In the genomic region with DNA sequence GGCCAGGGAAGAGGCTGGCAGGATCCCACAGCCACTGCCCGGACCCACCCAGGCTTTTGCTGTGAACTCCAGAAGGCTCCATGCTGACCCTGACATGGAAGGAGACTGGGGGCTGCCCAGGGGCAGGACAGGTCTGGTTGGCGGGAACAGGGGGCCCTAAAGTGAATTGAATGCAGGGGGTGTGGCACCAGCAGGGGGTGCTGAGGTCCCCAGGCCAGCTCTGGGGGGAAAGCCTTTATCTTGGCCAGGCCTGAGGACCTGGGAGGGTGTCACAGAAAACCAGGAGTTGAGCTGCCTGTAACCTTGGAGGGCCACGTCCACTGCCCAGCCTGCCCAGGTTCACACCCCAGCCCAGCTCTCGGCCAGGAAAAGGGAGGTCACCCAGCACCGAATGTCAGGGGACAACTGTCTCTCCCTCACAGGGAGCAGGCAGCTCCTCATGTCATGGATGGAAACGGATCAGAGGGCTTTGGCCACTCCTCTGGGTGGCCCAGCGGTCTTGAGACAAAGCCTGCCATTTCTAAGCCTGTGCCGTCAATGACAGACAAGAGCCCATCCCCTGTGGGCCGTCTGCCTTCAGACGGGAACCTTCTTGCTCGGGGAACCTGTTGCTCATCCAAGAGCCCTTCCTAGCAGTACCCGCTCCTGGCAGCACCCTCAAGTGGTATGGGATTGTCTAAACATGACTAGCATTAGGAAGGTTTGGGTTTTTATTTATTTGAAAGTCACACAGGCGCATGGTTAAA, we compare ENCODE assay signal across 19 cellular contexts. TPM values are rescaled to one million over a fixed set of nuclear protein-coding genes. Genes with fewer than 3 reads are reported as not detected.
DNase-seq lines count a peak whose midpoint lies in the region; ATAC-seq, FAIRE-seq and TF ChIP-seq lines count a peak whose summit lies in the region.
"Had no signal": no experiment of that assay in that cellular context is flagged by ENCODE, and none has a peak within 500 bp of the region (broad histone marks: within the 10 kb centered on the region; RNA-seq: fewer than 3 reads in every experiment).

No MANE protein-coding gene starts in this region.

- no peak overlapping the region for H3K27ac ChIP-seq in HepG2 (ENCODE audit: extremely low read length, insufficient read depth, low read length)
- no peak overlapping the region for H3K27ac ChIP-seq in right lobe of liver
- no peak overlapping the region for H3K27ac ChIP-seq in brain microvascular endothelial cell
- no peak overlapping the region for H3K27ac ChIP-seq in upper lobe of right lung
- no peak overlapping the region for H3K27ac ChIP-seq in pancreas
- H3K27ac ChIP-seq: C4-2B, HL-60 had no signal

- TF ChIP-seq POLR2A in HepG2 (IDR thresholded peaks at IDR 0.05; ENCODE audit: insufficient read depth in 1 of 2, low read depth in 2 of 2, low read length in 2 of 2): no peak
- TF ChIP-seq POLR2A in right lobe of liver (IDR thresholded peaks at IDR 0.05): no peak
- TF ChIP-seq POLR2A in NB4 (IDR thresholded peaks at IDR 0.05; ENCODE audit: extremely low read depth, insufficient read length): no peak

- H3K4me3 ChIP-seq in HepG2 (replicated peaks in 1 of 3; ENCODE audit: insufficient read depth in 1 of 3, low read depth in 2 of 3, low read length in 3 of 3) (no peak overlapping the region), right lobe of liver (no peak overlapping the region), NB4 (ENCODE audit: low read depth, low read length) (no peak overlapping the region), brain microvascular endothelial cell (ENCODE audit: low read depth, low read length) (no peak overlapping the region), upper lobe of right lung (no peak overlapping the region), pancreas (no peak overlapping the region)
- H3K4me3 ChIP-seq: K562 had no signal

- intact Hi-C loops in HepG2 (cut with micrococcal nuclease; ENCODE audit: unreplicated experiment) (loop anchor here (5.0 kb wide), 1 partner anchor 37 kb away; no protein-coding TSS in a partner anchor), right lobe of liver (cut with DNase I) (no loop called here), upper lobe of right lung (cut with DNase I) (no loop called here), pancreas (cut with DNase I) (no loop called here)

- peaks cover 0 to 10% of the 10 kb centered on the region in 2 experiments; a peak in 3 of 5 replicates for H3K36me3 ChIP-seq in HepG2 (replicated peaks in 1 of 2; ENCODE audit: control insufficient read depth in 1 of 2, insufficient read depth in 2 of 2, low read length in 2 of 2)
- peaks cover 0 to 3% (median 0%) of the 10 kb centered on the region in 4 donors for H3K36me3 ChIP-seq in right lobe of liver
- peaks cover 4% of the 10 kb centered on the region for H3K36me3 ChIP-seq in brain microvascular endothelial cell (replicated peaks)
- H3K36me3 ChIP-seq in upper lobe of right lung: peaks cover 9% of the 10 kb centered on the region
- H3K36me3 ChIP-seq in pancreas: peaks cover 0 to 2% (median under 1%) of the 10 kb centered on the region in 3 donors

- H3K79me2 ChIP-seq in HepG2 (ENCODE audit: insufficient read depth, low read length): peaks cover 17% of the 10 kb centered on the region

- peak; percentile 28 for TF ChIP-seq CTCF in HepG2 (CRISPR knock-in tag; IDR thresholded peaks at IDR 0.05)
- no peak for TF ChIP-seq CTCF in right lobe of liver (IDR thresholded peaks at IDR 0.05)
- TF ChIP-seq CTCF in NB4 (IDR thresholded peaks at IDR 0.05; ENCODE audit: low read depth, low read length): peak; percentile 25
- TF ChIP-seq CTCF in brain microvascular endothelial cell (IDR thresholded peaks at IDR 0.05; ENCODE audit: low read depth, low read length, missing control alignments): peak; percentile 11
- TF ChIP-seq CTCF in upper lobe of right lung (IDR thresholded peaks at IDR 0.05): no peak
- TF ChIP-seq CTCF in pancreas (IDR thresholded peaks at IDR 0.05): no peak

- in situ Hi-C loops in HepG2 (cut with HindIII; ENCODE audit: extremely low pct_ligation_motif_present, low pct_unique_long_range_greater_than_20kb): no loop called here
- in situ Hi-C loops in brain microvascular endothelial cell (cut with HindIII; ENCODE audit: low pct_ligation_motif_present, low sequenced_read_pairs): no loop called here

- H3K4me2 ChIP-seq in HepG2 (ENCODE audit: low read depth, low read length): no peak overlapping the region

- no peak overlapping the region for H2AFZ ChIP-seq in HepG2 (ENCODE audit: low read length)

- TF ChIP-seq EP300 in HepG2 (IDR thresholded peaks at IDR 0.05; ENCODE audit: low read depth in 2 of 2, low read length in 2 of 2): no peak
- TF ChIP-seq EP300 in HepG2 (CRISPR knock-in tag; IDR thresholded peaks at IDR 0.05; ENCODE audit: borderline replicate concordance): no peak

- no TSS peak for BruUV-seq in HepG2 (replicated peaks; lab: Mats Ljungman, UMichigan)

- H3K9ac ChIP-seq in HepG2 (ENCODE audit: insufficient read depth, low read depth, low read length): no peak overlapping the region

- CTCF ChIA-PET in HepG2 (lab: Yijun Ruan, JAX; ENCODE audit: low intra/inter-chr PET ratio, low total read pairs): no interaction called here

- FAIRE-seq in HepG2 (lab: Jason Lieb, UNC): no peak
- FAIRE-seq in pancreas (lab: Jason Lieb, UNC): no peak
- FAIRE-seq: K562 had no signal

- H4K20me1 ChIP-seq in HepG2 (ENCODE audit: insufficient read depth, low read length): peaks cover 15% of the 10 kb centered on the region

- DNase-seq in HepG2 (ENCODE audit: low spot score): no peak
- no peak for DNase-seq in right lobe of liver
- no peak for DNase-seq in NB4 (ENCODE audit: low read depth)
- DNase-seq in brain microvascular endothelial cell: no peak
- peak; percentile 59 for DNase-seq in upper lobe of right lung
- DNase-seq in DMS114 treated with DMSO at 0.1 percent for 48 hours (lab: John Stamatoyannopoulos, UW; ENCODE audit: unreplicated experiment): no peak
- no peak for DNase-seq in A172 (ENCODE audit: low spot score)
- DNase-seq in pancreas: no peak
- DNase-seq: DMS153, H7, NCI-H1436 treated with DMSO at 0.1 percent for 48 hours, NCI-H2081, NCI-H510A treated with DMSO at 0.1 percent for 48 hours, NCI-H82 had no signal

- H3K27me3 ChIP-seq in HepG2 (ENCODE audit: control insufficient read depth in 1 of 2, insufficient read depth in 2 of 2, low read length in 2 of 2) (peaks cover 28 to 56% of the 10 kb centered on the region in 2 experiments; a peak in 4 of 5 replicates), right lobe of liver (no peaks in the 10 kb centered on the region), brain microvascular endothelial cell (replicated peaks) (peaks cover 3% of the 10 kb centered on the region), upper lobe of right lung (peaks cover 4% of the 10 kb centered on the region), pancreas (no peaks in the 10 kb centered on the region)

- H3K9me3 ChIP-seq in HepG2 (ENCODE audit: low read length) (no peaks in the 10 kb centered on the region), right lobe of liver (no peaks in the 10 kb centered on the region), upper lobe of right lung (no peaks in the 10 kb centered on the region), pancreas (no peaks in the 10 kb centered on the region)

- WGBS in HepG2 (ENCODE audit: low lambda C conversion rate): 36% methylated on average over 10 of the region's 13 CpGs
- WGBS in right lobe of liver (ENCODE audit: insufficient coverage, low coverage, low lambda C conversion rate, missing lambda C conversion rate): 60% methylated on average over 1 of the region's 13 CpGs
- WGBS in pancreas, 2 donors: 64 to 67% methylated on average over 13 of the region's 13 CpGs

- TF ChIP-seq RAD21 in HepG2 (CRISPR knock-in tag; IDR thresholded peaks at IDR 0.05): no peak

- POLR2A ChIA-PET in HepG2 (lab: Yijun Ruan, JAX): interaction anchor here (1.2 kb wide), 1 partner anchor 54 kb away, joined by 3 read pairs; a partner anchor contains a TSS

- H3K4me1 ChIP-seq in HepG2 (ENCODE audit: insufficient read depth, low read length) (peaks cover 34% of the 10 kb centered on the region), right lobe of liver (peaks cover 0 to 14% (median 6%) of the 10 kb centered on the region in 4 donors), upper lobe of right lung (peaks cover 19% of the 10 kb centered on the region), pancreas (peaks cover 3 to 14% (median 9%) of the 10 kb centered on the region in 3 donors)

- ATAC-seq in HepG2 (no peak), right lobe of liver (no peak), upper lobe of right lung (no peak), pancreas (no peak)
- ATAC-seq: K562 had no signal

RNA-seq across cellular contexts. Expression of a gene that starts 2.9 kb away (rescaled TPM):
- 37.7 and 39.8 TPM in 2 replicates for total RNA-seq in HepG2 (2016; rRNA removed; fragmentation: Illumina TruSeq; extraction: Trizol)
- total RNA-seq in HepG2 (2016; cell fraction: cytosol; rRNA removed; fragmentation: Illumina TruSeq; extraction: Trizol; ENCODE audit: low read depth): 15.1 and 15.2 TPM in 2 replicates
- 35.8 and 37.7 TPM in 2 replicates for total RNA-seq in HepG2 (2016; cell fraction: insoluble cytoplasmic fraction; rRNA removed; fragmentation: Illumina TruSeq; extraction: Trizol)
- 41.8 and 42.4 TPM in 2 replicates for total RNA-seq in HepG2 (2016; cell fraction: membrane; rRNA removed; fragmentation: Illumina TruSeq; extraction: Trizol)
- total RNA-seq in HepG2 (2016; cell fraction: nucleus; rRNA removed; fragmentation: Illumina TruSeq; extraction: Trizol): 28.2 and 31.2 TPM in 2 replicates
- 34.5 and 36.4 TPM in 2 replicates for polyA plus RNA-seq in HepG2 (2011; rRNA removed)
- 27.2 and 28.5 TPM in 2 replicates for polyA plus RNA-seq in HepG2 (2011; cell fraction: cytosol; rRNA removed)
- polyA plus RNA-seq in HepG2 (2011; cell fraction: nucleus; rRNA removed): 36.7 and 41.9 TPM in 2 replicates
- 36.8 and 38.5 TPM in 2 replicates for polyA plus RNA-seq in HepG2 (2012)
- polyA plus RNA-seq in HepG2 (2016; cell fraction: cytosol; fragmentation: Illumina TruSeq; extraction: Trizol; ENCODE audit: low read depth): 9.5 and 11.3 TPM in 2 replicates
- 51.6 and 60.0 TPM in 2 replicates for polyA plus RNA-seq in HepG2 (2016; cell fraction: insoluble cytoplasmic fraction; fragmentation: Illumina TruSeq; extraction: Trizol; ENCODE audit: low read depth)
- 29.6 and 31.9 TPM in 2 replicates for polyA plus RNA-seq in HepG2 (2016; cell fraction: membrane; fragmentation: Illumina TruSeq; extraction: Trizol; ENCODE audit: low read depth)
- polyA plus RNA-seq in HepG2 (2016; cell fraction: nucleus; fragmentation: Illumina TruSeq; extraction: Trizol; ENCODE audit: insufficient read depth, low read depth): 75.9 and 78.1 TPM in 2 replicates
- 40.3 and 47.9 TPM in 2 replicates for polyA minus RNA-seq in HepG2 (2011; rRNA and poly(A)+ RNA removed; ENCODE audit: low replicate concordance)
- polyA minus RNA-seq in HepG2 (2011; cell fraction: cytosol; rRNA and poly(A)+ RNA removed): 30.1 and 32.4 TPM in 2 replicates
- polyA minus RNA-seq in HepG2 (2011; cell fraction: nucleus; rRNA and poly(A)+ RNA removed): 17.8 and 21.1 TPM in 2 replicates
- total RNA-seq in right lobe of liver: 10 to 100 TPM; 16.4 to 23.6 (median 21.1) TPM
- total RNA-seq in upper lobe of right lung: 36.9 TPM
- total RNA-seq in A172 (2014; rRNA removed; shearing (Covaris generic)): 21.7 and 27.0 TPM in 2 replicates
- 10 to 100 TPM; 11.1 to 22.1 (median 15.2) TPM for total RNA-seq in pancreas
- polyA plus RNA-seq in pancreas: 10 to 100 TPM; 15.4 to 24.0 TPM

RNA-seq across cellular contexts. Expression of a gene that starts 16.8 kb away (rescaled TPM):
- total RNA-seq in HepG2 (2016; rRNA removed; fragmentation: Illumina TruSeq; extraction: Trizol) (0.20 and 0.27 TPM in 2 replicates), right lobe of liver (not detected), upper lobe of right lung (15.5 TPM), pancreas (not detected)
- not detected in 2 replicates for total RNA-seq in HepG2 (2016; cell fraction: cytosol; rRNA removed; fragmentation: Illumina TruSeq; extraction: Trizol; ENCODE audit: low read depth)
- 0.33 and 0.45 TPM in 2 replicates for total RNA-seq in HepG2 (2016; cell fraction: insoluble cytoplasmic fraction; rRNA removed; fragmentation: Illumina TruSeq; extraction: Trizol)
- 0.12 and 0.17 TPM in 2 replicates for total RNA-seq in HepG2 (2016; cell fraction: membrane; rRNA removed; fragmentation: Illumina TruSeq; extraction: Trizol)
- total RNA-seq in HepG2 (2016; cell fraction: nucleus; rRNA removed; fragmentation: Illumina TruSeq; extraction: Trizol): 0.28 and 0.53 TPM in 2 replicates
- polyA plus RNA-seq in HepG2 (2011; rRNA removed) (5.1 and 8.6 TPM in 2 replicates), pancreas (under 1 TPM in 1 of 2 donors, not detected in 1; 0.09 TPM)
- 4.3 and 7.9 TPM in 2 replicates for polyA plus RNA-seq in HepG2 (2011; cell fraction: cytosol; rRNA removed)
- polyA plus RNA-seq in HepG2 (2011; cell fraction: nucleus; rRNA removed): 81.1 and 86.7 TPM in 2 replicates
- 2.6 and 6.6 TPM in 2 replicates for polyA plus RNA-seq in HepG2 (2012)
- polyA plus RNA-seq in HepG2 (2016; cell fraction: cytosol; fragmentation: Illumina TruSeq; extraction: Trizol; ENCODE audit: low read depth): 0.14 TPM in 1 of 2 replicates, not detected in the other
- 0.37 TPM in 1 of 2 replicates, not detected in the other for polyA plus RNA-seq in HepG2 (2016; cell fraction: insoluble cytoplasmic fraction; fragmentation: Illumina TruSeq; extraction: Trizol; ENCODE audit: low read depth)
- polyA plus RNA-seq in HepG2 (2016; cell fraction: membrane; fragmentation: Illumina TruSeq; extraction: Trizol; ENCODE audit: low read depth): 0.29 TPM in 1 of 2 replicates, not detected in the other
- 0.62 and 0.85 TPM in 2 replicates for polyA plus RNA-seq in HepG2 (2016; cell fraction: nucleus; fragmentation: Illumina TruSeq; extraction: Trizol; ENCODE audit: insufficient read depth, low read depth)
- 0.37 and 4.3 TPM in 2 replicates for polyA minus RNA-seq in HepG2 (2011; rRNA and poly(A)+ RNA removed; ENCODE audit: low replicate concordance)
- 2.0 and 2.2 TPM in 2 replicates for polyA minus RNA-seq in HepG2 (2011; cell fraction: cytosol; rRNA and poly(A)+ RNA removed)
- 6.4 and 9.9 TPM in 2 replicates for polyA minus RNA-seq in HepG2 (2011; cell fraction: nucleus; rRNA and poly(A)+ RNA removed)
- 0.19 TPM in 1 of 2 replicates, not detected in the other for total RNA-seq in A172 (2014; rRNA removed; shearing (Covaris generic))
- total RNA-seq: A673, H7, RPMI7951 had no signal

RNA-seq across cellular contexts. Expression of a gene that starts 35.4 kb away (rescaled TPM):
- total RNA-seq in HepG2 (2016; rRNA removed; fragmentation: Illumina TruSeq; extraction: Trizol): not detected in 2 replicates
- not detected in 2 replicates for total RNA-seq in HepG2 (2016; cell fraction: cytosol; rRNA removed; fragmentation: Illumina TruSeq; extraction: Trizol; ENCODE audit: low read depth)
- not detected in 2 replicates for total RNA-seq in HepG2 (2016; cell fraction: insoluble cytoplasmic fraction; rRNA removed; fragmentation: Illumina TruSeq; extraction: Trizol)
- not detected in 2 replicates for total RNA-seq in HepG2 (2016; cell fraction: membrane; rRNA removed; fragmentation: Illumina TruSeq; extraction: Trizol)
- total RNA-seq in HepG2 (2016; cell fraction: nucleus; rRNA removed; fragmentation: Illumina TruSeq; extraction: Trizol): not detected in 2 replicates
- polyA plus RNA-seq in HepG2 (2011; rRNA removed): not detected in 2 replicates
- not detected in 2 replicates for polyA plus RNA-seq in HepG2 (2011; cell fraction: cytosol; rRNA removed)
- not detected in 2 replicates for polyA plus RNA-seq in HepG2 (2011; cell fraction: nucleus; rRNA removed)
- polyA plus RNA-seq in HepG2 (2012): 0.27 TPM in 1 of 2 replicates, not detected in the other
- not detected in 2 replicates for polyA plus RNA-seq in HepG2 (2016; cell fraction: cytosol; fragmentation: Illumina TruSeq; extraction: Trizol; ENCODE audit: low read depth)
- polyA plus RNA-seq in HepG2 (2016; cell fraction: insoluble cytoplasmic fraction; fragmentation: Illumina TruSeq; extraction: Trizol; ENCODE audit: low read depth): not detected in 2 replicates
- polyA plus RNA-seq in HepG2 (2016; cell fraction: membrane; fragmentation: Illumina TruSeq; extraction: Trizol; ENCODE audit: low read depth): not detected in 2 replicates
- not detected in 2 replicates for polyA plus RNA-seq in HepG2 (2016; cell fraction: nucleus; fragmentation: Illumina TruSeq; extraction: Trizol; ENCODE audit: insufficient read depth, low read depth)
- not detected in 2 replicates for polyA minus RNA-seq in HepG2 (2011; rRNA and poly(A)+ RNA removed; ENCODE audit: low replicate concordance)
- not detected in 2 replicates for polyA minus RNA-seq in HepG2 (2011; cell fraction: cytosol; rRNA and poly(A)+ RNA removed)
- not detected in 2 replicates for polyA minus RNA-seq in HepG2 (2011; cell fraction: nucleus; rRNA and poly(A)+ RNA removed)
- not detected for total RNA-seq in right lobe of liver
- total RNA-seq in upper lobe of right lung: not detected
- total RNA-seq in A172 (2014; rRNA removed; shearing (Covaris generic)): not detected in 2 replicates
- total RNA-seq in pancreas: not detected
- polyA plus RNA-seq in pancreas: under 1 TPM in 1 of 2 donors, not detected in 1; 0.14 TPM
- total RNA-seq: A673, K562, RPMI7951 had no signal
- polyA plus RNA-seq: K562 had no signal

RNA-seq across cellular contexts. Expression of a gene that starts 53.7 kb away (rescaled TPM):
- 51.4 and 132 TPM in 2 replicates for total RNA-seq in HepG2 (2016; rRNA removed; fragmentation: Illumina TruSeq; extraction: Trizol)
- total RNA-seq in HepG2 (2016; cell fraction: cytosol; rRNA removed; fragmentation: Illumina TruSeq; extraction: Trizol; ENCODE audit: low read depth): 32.3 and 33.5 TPM in 2 replicates
- total RNA-seq in HepG2 (2016; cell fraction: insoluble cytoplasmic fraction; rRNA removed; fragmentation: Illumina TruSeq; extraction: Trizol): 44.4 and 147 TPM in 2 replicates
- total RNA-seq in HepG2 (2016; cell fraction: membrane; rRNA removed; fragmentation: Illumina TruSeq; extraction: Trizol): 36.6 and 38.2 TPM in 2 replicates
- 173 and 206 TPM in 2 replicates for total RNA-seq in HepG2 (2016; cell fraction: nucleus; rRNA removed; fragmentation: Illumina TruSeq; extraction: Trizol)
- 132 and 173 TPM in 2 replicates for polyA plus RNA-seq in HepG2 (2011; rRNA removed)
- polyA plus RNA-seq in HepG2 (2011; cell fraction: cytosol; rRNA removed): 40.1 and 86.0 TPM in 2 replicates
- 1,804 and 3,077 TPM in 2 replicates for polyA plus RNA-seq in HepG2 (2011; cell fraction: nucleus; rRNA removed)
- 112 and 149 TPM in 2 replicates for polyA plus RNA-seq in HepG2 (2012)
- 5.1 and 5.7 TPM in 2 replicates for polyA plus RNA-seq in HepG2 (2016; cell fraction: cytosol; fragmentation: Illumina TruSeq; extraction: Trizol; ENCODE audit: low read depth)
- 47.2 and 54.2 TPM in 2 replicates for polyA plus RNA-seq in HepG2 (2016; cell fraction: insoluble cytoplasmic fraction; fragmentation: Illumina TruSeq; extraction: Trizol; ENCODE audit: low read depth)
- polyA plus RNA-seq in HepG2 (2016; cell fraction: membrane; fragmentation: Illumina TruSeq; extraction: Trizol; ENCODE audit: low read depth): 13.3 and 16.2 TPM in 2 replicates
- polyA plus RNA-seq in HepG2 (2016; cell fraction: nucleus; fragmentation: Illumina TruSeq; extraction: Trizol; ENCODE audit: insufficient read depth, low read depth): 572 and 622 TPM in 2 replicates
- 69.2 and 278 TPM in 2 replicates for polyA minus RNA-seq in HepG2 (2011; rRNA and poly(A)+ RNA removed; ENCODE audit: low replicate concordance)
- 47.8 and 61.7 TPM in 2 replicates for polyA minus RNA-seq in HepG2 (2011; cell fraction: cytosol; rRNA and poly(A)+ RNA removed)
- polyA minus RNA-seq in HepG2 (2011; cell fraction: nucleus; rRNA and poly(A)+ RNA removed): 203 and 232 TPM in 2 replicates
- total RNA-seq in right lobe of liver: 10 to 100 TPM; 17.4 to 42.8 (median 29.5) TPM
- 67.0 TPM for total RNA-seq in upper lobe of right lung
- total RNA-seq in A172 (2014; rRNA removed; shearing (Covaris generic)): 64.4 and 65.8 TPM in 2 replicates
- 10 to 100 TPM; 34.0 to 56.7 (median 47.0) TPM for total RNA-seq in pancreas
- 100 to 1,000 TPM; 176 to 251 TPM for polyA plus RNA-seq in pancreas

Comparison
In these comparisons a context has a peak if more than half of its experiments do, and no peak if none do; other contexts are left out.
1. CTCF ChIP-seq: peak in HepG2 (single experiment), NB4 (single experiment) and brain microvascular endothelial cell (single experiment); none in right lobe of liver (0 of 4), upper lobe of right lung (single experiment) and pancreas (0 of 4).
2. RNA of a gene that starts 16.8 kb away (total RNA-seq): 15.5 TPM in upper lobe of right lung (single experiment); 0.12 to 0.53 TPM in HepG2, not detected in pancreas, not detected in right lobe of liver and 0.19 TPM in A172; every median in the first group is over 10 times any median in the second.